8 cellular contexts compared by ENCODE assay signal in genomic region chr12:5988659-5989116, GRCh38. TPM values are rescaled to one million over a fixed set of nuclear protein-coding genes. Genes with fewer than 3 reads are reported as not detected.
DNase-seq lines count a peak whose midpoint lies in the region; ATAC-seq, FAIRE-seq and TF ChIP-seq lines count a peak whose summit lies in the region.

No MANE protein-coding gene starts in this region.

- no peaks in the 10 kb centered on the region for H3K36me3 Mint-ChIP-seq in natural killer cell treated with Interleukin-12 subunit alpha and Interleukin-12 subunit beta and Interleukin-15 and Interleukin-18, amount 100 ng/mL, for 72 hours

- no peak overlapping the region for H3K27ac ChIP-seq in OCI-LY7 (ENCODE audit: low read depth, low read length, poor library complexity, severe bottlenecking)
- no peak overlapping the region for H3K27ac ChIP-seq in fibroblast of lung (ENCODE audit: insufficient read depth, low read length)

- H3K9me3 ChIP-seq in OCI-LY7 (ENCODE audit: low read length) = no peaks in the 10 kb centered on the region
- H3K9me3 ChIP-seq in fibroblast of lung (ENCODE audit: control insufficient read depth, insufficient read depth, low read depth, low read length) = no peaks in the 10 kb centered on the region

- BruUV-seq in OCI-LY7 (replicated peaks; lab: Mats Ljungman, UMichigan) = no TSS peak

- no peaks in the 10 kb centered on the region for H3K36me3 ChIP-seq in OCI-LY7 (ENCODE audit: insufficient read depth, low read length)
- H3K36me3 ChIP-seq in fibroblast of lung (ENCODE audit: control insufficient read depth, insufficient read depth, low read length) = no peaks in the 10 kb centered on the region

- FAIRE-seq in HTR-8/SVneo (lab: Jason Lieb, UNC) = peak; percentile 93

- peaks cover 0 to 2% of the 10 kb centered on the region in 2 donors for H3K27me3 Mint-ChIP-seq in natural killer cell treated with Interleukin-12 subunit alpha and Interleukin-12 subunit beta and Interleukin-15 and Interleukin-18, amount 100 ng/mL, for 72 hours

- H4K20me1 ChIP-seq in OCI-LY7 (ENCODE audit: insufficient read depth, low read length) (no peaks in the 10 kb centered on the region), fibroblast of lung (ENCODE audit: control insufficient read depth, extremely low read depth, insufficient read depth, low read length) (no peaks in the 10 kb centered on the region)

- no peaks in the 10 kb centered on the region for H3K9me3 Mint-ChIP-seq in natural killer cell treated with Interleukin-12 subunit alpha and Interleukin-12 subunit beta and Interleukin-15 and Interleukin-18, amount 100 ng/mL, for 72 hours

- H3K4me1 ChIP-seq in OCI-LY7 (ENCODE audit: insufficient read depth, low read length, poor library complexity, severe bottlenecking) (no peaks in the 10 kb centered on the region), fibroblast of lung (ENCODE audit: control insufficient read depth, extremely low read depth, insufficient read depth, low read length) (no peaks in the 10 kb centered on the region)

- intact Hi-C loops in OCI-LY7 (cut with micrococcal nuclease; ENCODE audit: unreplicated experiment) = loop anchor here (1.0 to 2.0 kb wide), 3 partner anchors 22 to 296 kb away; no protein-coding TSS in a partner anchor

- CTCF ChIA-PET in OCI-LY7 (lab: Charles Lee; ENCODE audit: unreplicated experiment) = interaction anchor here (0.6 to 1.2 kb wide), 2 partner anchors 46 to 49 kb away, joined by 3 to 7 read pairs; no protein-coding TSS in a partner anchor

- no peak overlapping the region for H3K27ac Mint-ChIP-seq in natural killer cell treated with Interleukin-12 subunit alpha and Interleukin-12 subunit beta and Interleukin-15 and Interleukin-18, amount 100 ng/mL, for 72 hours

- DNase-seq in HTR-8/SVneo (ENCODE audit: insufficient read length, low spot score) (peak; percentile 92), OCI-LY7 (ENCODE audit: low spot score) (peak; percentile 72), fibroblast of lung (ENCODE audit: low read depth in 2 of 2) (peak; percentile 57 to 75)
- peak; percentile 77 to 82 for DNase-seq in activated T-cell treated with anti-CD3 and anti-CD28 coated beads, Interleukin-2, amount 50 U/mL, for 48 hours
- DNase-seq in natural killer cell treated with Interleukin-12 subunit alpha and Interleukin-12 subunit beta and Interleukin-15 and Interleukin-18, amount 100 ng/mL, for 72 hours (ENCODE audit: low spot score) = no peak
- DNase-seq in stimulated activated CD8-positive, alpha-beta memory T cell treated with anti-CD3 and anti-CD28 coated beads, Interleukin-7, amount 100 ng/mL, for 48 hours (ENCODE audit: extremely low read depth in 1 of 2, low read depth in 1 of 2) = peak; percentile 34 to 41

- H3K4me1 Mint-ChIP-seq in natural killer cell treated with Interleukin-12 subunit alpha and Interleukin-12 subunit beta and Interleukin-15 and Interleukin-18, amount 100 ng/mL, for 72 hours (ENCODE audit: low read depth in 2 of 2) = peaks cover 0 to 2% of the 10 kb centered on the region in 2 donors

- TF ChIP-seq CTCF in GM12873 (IDR thresholded peaks at IDR 0.05; ENCODE audit: insufficient read depth, low read depth, low read length, missing control alignments) (peak; percentile 92), OCI-LY7 (conservative IDR thresholded peaks at IDR 0.05; ENCODE audit: low read length) (peak; percentile 97), fibroblast of lung (conservative IDR thresholded peaks at IDR 0.05 in 1 of 2, IDR thresholded peaks at IDR 0.05 in 1 of 2; ENCODE audit: low read depth in 1 of 2, low read length in 2 of 2) (peak; percentile 95 to 97)

- peak; percentile 83 to 85 for ATAC-seq in natural killer cell treated with Interleukin-12 subunit alpha and Interleukin-12 subunit beta and Interleukin-15 and Interleukin-18, amount 100 ng/mL, for 72 hours
- ATAC-seq in HG03097 (IDR thresholded peaks at IDR 0.05; ENCODE audit: low FRiP score, unreplicated experiment) = no peak

- no peak overlapping the region for H3K4me3 Mint-ChIP-seq in natural killer cell treated with Interleukin-12 subunit alpha and Interleukin-12 subunit beta and Interleukin-15 and Interleukin-18, amount 100 ng/mL, for 72 hours

- H3K27me3 ChIP-seq in fibroblast of lung (ENCODE audit: control insufficient read depth, insufficient read depth, low read length) = peaks cover 2% of the 10 kb centered on the region

- H3K9me2 ChIP-seq in OCI-LY7 (ENCODE audit: insufficient read depth, low read length) = no peaks in the 10 kb centered on the region

- no peaks in the 10 kb centered on the region for H3K79me2 ChIP-seq in OCI-LY7 (ENCODE audit: insufficient read depth, low read depth, low read length)
- H3K79me2 ChIP-seq in fibroblast of lung (ENCODE audit: control insufficient read depth, insufficient read depth, low read length) = no peaks in the 10 kb centered on the region

- H3K4me3 ChIP-seq in OCI-LY7 (ENCODE audit: low read depth, low read length, poor library complexity, severe bottlenecking) (no peak overlapping the region), fibroblast of lung (replicated peaks in 1 of 4; ENCODE audit: control extremely low read depth in 1 of 4, insufficient read depth in 1 of 4, low read depth in 3 of 4, low read length in 4 of 4) (no peak overlapping the region)

- H2AFZ ChIP-seq in OCI-LY7 (ENCODE audit: low read length) = peak overlapping the region; percentile 10; the same call in 1 of the 2 replicates
- no peak overlapping the region for H2AFZ ChIP-seq in fibroblast of lung (ENCODE audit: low read length)

- POLR2A ChIA-PET in OCI-LY7 (lab: Charles Lee) = interaction anchor here (0.6 kb wide), 1 partner anchor 1524 kb away, joined by 5 read pairs; no protein-coding TSS in a partner anchor

- H3K4me2 ChIP-seq in OCI-LY7 (ENCODE audit: low read length) (no peak overlapping the region), fibroblast of lung (ENCODE audit: extremely low read depth, insufficient read depth, low read length) (no peak overlapping the region)

- H3K9ac ChIP-seq in fibroblast of lung (ENCODE audit: insufficient read depth, low read length) = no peak overlapping the region

RNA-seq across cellular contexts. Expression of gene ANO2, which starts 43.6 kb away (rescaled TPM):
- not detected in 2 replicates for total RNA-seq in OCI-LY7 (2014; rRNA removed; shearing (Covaris generic))
- total RNA-seq in OCI-LY7 (2022) = not detected in 2 replicates
- total RNA-seq in fibroblast of lung = 0.17 TPM in 1 of 2 replicates, not detected in the other
- 0.09 and 0.15 TPM in 2 replicates for polyA plus RNA-seq in fibroblast of lung
- polyA plus RNA-seq in fibroblast of lung (2012) = 0.10 and 0.12 TPM in 2 replicates
- polyA minus RNA-seq in fibroblast of lung (ENCODE audit: low replicate concordance) = not detected in 2 replicates
- total RNA-seq in natural killer cell treated with Interleukin-12 subunit alpha and Interleukin-12 subunit beta and Interleukin-15 and Interleukin-18, amount 100 ng/mL, for 72 hours = not detected
